ENCODE assay signal across 23 cellular contexts in genomic region chr12:100528471-100529139, GRCh38. TPM values are rescaled to one million over a fixed set of nuclear protein-coding genes. Genes with fewer than 3 reads are reported as not detected.
A peak's percentile ranks its signal among the peaks of the same experiment; 100 is the strongest.
DNase-seq lines count a peak whose midpoint lies in the region; ATAC-seq, FAIRE-seq and TF ChIP-seq lines count a peak whose summit lies in the region.
"Had no signal": no experiment of that assay in that cellular context is flagged by ENCODE, and none has a peak within 500 bp of the region (broad histone marks: within the 10 kb centered on the region; RNA-seq: fewer than 3 reads in every experiment).

No MANE protein-coding gene starts in this region.

- TF ChIP-seq POLR2A in A549 (IDR thresholded peaks at IDR 0.05; ENCODE audit: low read length) (no peak), right lobe of liver (IDR thresholded peaks at IDR 0.05) (no peak)

- no peak overlapping the region for H3K27ac Mint-ChIP-seq in GM23338
- no peak overlapping the region for H3K27ac Mint-ChIP-seq in naive thymus-derived CD4-positive, alpha-beta T cell
- H3K27ac Mint-ChIP-seq: CD4-positive, alpha-beta T cell had no signal

- intact Hi-C loops in right lobe of liver (cut with DNase I) = no loop called here
- intact Hi-C loops in naive thymus-derived CD4-positive, alpha-beta T cell (cut with micrococcal nuclease) = no loop called here

- WGBS in A549 (ENCODE audit: missing lambda C conversion rate) = 0% methylated on average over 1 of the region's 1 CpG
- 50% methylated on average over 1 of the region's 1 CpG for WGBS in right lobe of liver (ENCODE audit: insufficient coverage, low coverage, low lambda C conversion rate, missing lambda C conversion rate)

- no peaks in the 10 kb centered on the region for H3F3A ChIP-seq in GM23338 (replicated peaks; ENCODE audit: low read depth)

- H3K27ac ChIP-seq in A549 = peak overlapping the region; percentile 61 to 86
- peak overlapping the region; percentile 73; the same call in 1 of the 2 replicates for H3K27ac ChIP-seq in GM23338 (ENCODE audit: low read depth)
- peak overlapping the region in 2 of 3 donors; percentile 15 to 68 for H3K27ac ChIP-seq in right lobe of liver
- no peak overlapping the region for H3K27ac ChIP-seq in naive thymus-derived CD4-positive, alpha-beta T cell (ENCODE audit: low read depth, low read length)
- H3K27ac ChIP-seq: GM23248 had no signal

- H2AFZ ChIP-seq in GM23338 = no peak overlapping the region
- H2AFZ ChIP-seq: GM23248 had no signal

- H3K79me2 ChIP-seq in GM23338 (replicated peaks; ENCODE audit: insufficient read depth) = no peaks in the 10 kb centered on the region

- peaks cover 28% of the 10 kb centered on the region for H3K4me1 ChIP-seq in A549
- H3K4me1 ChIP-seq in GM23338 (ENCODE audit: insufficient read depth) = peaks cover 22% of the 10 kb centered on the region
- peaks cover 0 to 44% (median 18%) of the 10 kb centered on the region in 4 donors for H3K4me1 ChIP-seq in right lobe of liver
- H3K4me1 ChIP-seq in naive thymus-derived CD4-positive, alpha-beta T cell (ENCODE audit: control insufficient read depth in 2 of 2, insufficient read depth in 2 of 2, low read length in 2 of 2) = no peaks in the 10 kb centered on the region

- no peaks in the 10 kb centered on the region for H3K9me3 Mint-ChIP-seq in GM23338
- H3K9me3 Mint-ChIP-seq in naive thymus-derived CD4-positive, alpha-beta T cell = peaks cover 0 to 4% (median 0%) of the 10 kb centered on the region in 11 donors
- H3K9me3 Mint-ChIP-seq: CD4-positive, alpha-beta T cell had no signal

- H3K27me3 Mint-ChIP-seq in GM23338 (ENCODE audit: insufficient read depth, low read depth, poor library complexity) = peaks cover 4% of the 10 kb centered on the region
- H3K27me3 Mint-ChIP-seq in naive thymus-derived CD4-positive, alpha-beta T cell = peaks cover 0 to 26% (median 17%) of the 10 kb centered on the region in 5 donors

- H3K4me2 ChIP-seq in A549 = peak overlapping the region; percentile 63
- peak overlapping the region; percentile 69 for H3K4me2 ChIP-seq in GM23338
- H3K4me2 ChIP-seq: SK-N-SH had no signal

- H3K9me3 ChIP-seq in A549 (no peaks in the 10 kb centered on the region), right lobe of liver (no peaks in the 10 kb centered on the region)
- H3K9me3 ChIP-seq in naive thymus-derived CD4-positive, alpha-beta T cell (ENCODE audit: control insufficient read depth in 2 of 3, low read length in 3 of 3) = no peaks in the 10 kb centered on the region
- H3K9me3 ChIP-seq: SK-N-SH had no signal

- TF ChIP-seq EP300 in A549 (IDR thresholded peaks at IDR 0.05) = no peak

- POLR2A ChIA-PET in A549 (lab: Yijun Ruan, JAX) = no interaction called here
- POLR2A ChIA-PET in naive thymus-derived CD4-positive, alpha-beta T cell (lab: Charles Lee) = no interaction called here

- H4K20me1 ChIP-seq in GM23338 (replicated peaks; ENCODE audit: insufficient read depth) = no peaks in the 10 kb centered on the region

- H3K36me3 ChIP-seq in GM23338 (ENCODE audit: insufficient read depth) (no peaks in the 10 kb centered on the region), right lobe of liver (peaks cover 0 to 23% (median 9%) of the 10 kb centered on the region in 4 donors)
- no peaks in the 10 kb centered on the region for H3K36me3 ChIP-seq in naive thymus-derived CD4-positive, alpha-beta T cell (ENCODE audit: control insufficient read depth in 2 of 3, insufficient read depth in 3 of 3, low read length in 3 of 3)

- FAIRE-seq in A549 (lab: Jason Lieb, UNC) = peak; percentile 72

- no peaks in the 10 kb centered on the region for H3K36me3 Mint-ChIP-seq in GM23338 (ENCODE audit: low read depth)
- no peaks in the 10 kb centered on the region for H3K36me3 Mint-ChIP-seq in naive thymus-derived CD4-positive, alpha-beta T cell

- no peak overlapping the region for H3K4me3 ChIP-seq in A549
- H3K4me3 ChIP-seq in GM23338 = no peak overlapping the region
- no peak overlapping the region for H3K4me3 ChIP-seq in epithelial cell of proximal tubule (ENCODE audit: low read depth, low read length)
- H3K4me3 ChIP-seq in right lobe of liver = no peak overlapping the region
- no peak overlapping the region for H3K4me3 ChIP-seq in naive thymus-derived CD4-positive, alpha-beta T cell (ENCODE audit: low read length)
- H3K4me3 ChIP-seq: GM23248 had no signal

- peak; percentile 90 to 95 for ATAC-seq in A549
- no peak for ATAC-seq in GM23338
- peak in 2 of 4 donors; percentile 45 to 77 for ATAC-seq in right lobe of liver
- ATAC-seq in HG03571 (IDR thresholded peaks at IDR 0.05; ENCODE audit: unreplicated experiment) = no peak
- ATAC-seq in GM19395 (IDR thresholded peaks at IDR 0.05; ENCODE audit: unreplicated experiment) = no peak
- ATAC-seq in naive thymus-derived CD4-positive, alpha-beta T cell = no peak
- ATAC-seq: HCT116 had no signal

- H3K4me1 Mint-ChIP-seq in GM23338 = peaks cover 23% of the 10 kb centered on the region
- no peaks in the 10 kb centered on the region for H3K4me1 Mint-ChIP-seq in naive thymus-derived CD4-positive, alpha-beta T cell

- H3K9me2 ChIP-seq in GM23338 (ENCODE audit: insufficient read depth) = peaks cover 23% of the 10 kb centered on the region; the same call in 1 of the 2 replicates
- H3K9me2 ChIP-seq: SK-N-SH had no signal

- DNase-seq in A549 (ENCODE audit: low read depth in 1 of 2, low spot score in 1 of 2) = peak; percentile 46 to 72
- DNase-seq in GM23338 (ENCODE audit: low spot score) = no peak
- peak; percentile 72 for DNase-seq in epithelial cell of proximal tubule (ENCODE audit: low read depth)
- DNase-seq in right lobe of liver = no peak
- DNase-seq in activated naive CD4-positive, alpha-beta T cell treated with Interleukin-2 at 50 U/mL for 16 hours = no peak
- DNase-seq in naive thymus-derived CD4-positive, alpha-beta T cell = no peak
- DNase-seq: 8988T; CD4-positive, alpha-beta T cell; DMS79 treated with DMSO at 0.1 percent for 48 hours; GM23248; KBM-7; NCI-H1105; NCI-H2081 treated with DMSO at 0.1 percent for 48 hours; NCI-H774; OCI-M1; RPMI8226; SHP77 treated with DMSO at 0.1 percent for 48 hours; SK-N-SH had no signal

- H3K4me3 Mint-ChIP-seq in GM23338 = no peak overlapping the region
- no peak overlapping the region for H3K4me3 Mint-ChIP-seq in naive thymus-derived CD4-positive, alpha-beta T cell
- H3K4me3 Mint-ChIP-seq: CD4-positive, alpha-beta T cell had no signal

- CTCF ChIA-PET in A549 (lab: Yijun Ruan, JAX) = interaction anchor here (0.8 to 1.6 kb wide), 3 partner anchors 19 to 181 kb away, joined by 3 to 4 read pairs (median 4); no protein-coding TSS in a partner anchor
- CTCF ChIA-PET in naive thymus-derived CD4-positive, alpha-beta T cell (lab: Charles Lee) = no interaction called here

- TF ChIP-seq RAD21 in A549 (conservative IDR thresholded peaks at IDR 0.05 in 1 of 2, IDR thresholded peaks at IDR 0.05 in 1 of 2) = no peak

- TF ChIP-seq CTCF in A549 (IDR thresholded peaks at IDR 0.05) = no peak
- TF ChIP-seq CTCF in GM23338 (conservative IDR thresholded peaks at IDR 0.05; ENCODE audit: low read depth in 2 of 2) = no peak
- TF ChIP-seq CTCF in epithelial cell of proximal tubule (conservative IDR thresholded peaks at IDR 0.05; ENCODE audit: low read depth, low read length) = no peak
- no peak for TF ChIP-seq CTCF in right lobe of liver (IDR thresholded peaks at IDR 0.05)

- H3K27me3 ChIP-seq in GM23338 (ENCODE audit: insufficient read depth) = no peaks in the 10 kb centered on the region
- no peaks in the 10 kb centered on the region for H3K27me3 ChIP-seq in right lobe of liver
- no peaks in the 10 kb centered on the region for H3K27me3 ChIP-seq in naive thymus-derived CD4-positive, alpha-beta T cell (ENCODE audit: control insufficient read depth in 2 of 2, insufficient read depth in 2 of 2, low read length in 2 of 2)

TF ChIP-seq in A549, 52 proteins besides CTCF, POLR2A, EP300 and RAD21 (continues in another document):
- TF ChIP-seq JUNB (IDR thresholded peaks at IDR 0.05) (peak; percentile 78), JUN (IDR thresholded peaks at IDR 0.05) (peak in 1 of 2 experiments; percentile 32; a peak in 1 of 5 replicates), GATA3 (IDR thresholded peaks at IDR 0.05; ENCODE audit: borderline replicate concordance) (peak; percentile 70; the same call in 1 of the 2 replicates), FOSL2 (IDR thresholded peaks at IDR 0.05) (peak; percentile 55; the same call in 1 of the 2 replicates), FOSL2 (CRISPR knock-in tag; IDR thresholded peaks at IDR 0.05) (peak; percentile 61)

RNA-seq across cellular contexts. Expression of gene GAS2L3, which starts 44.9 kb away (rescaled TPM):
- polyA plus RNA-seq in A549 (2011; rRNA removed) = 11.8 and 17.2 TPM in 2 replicates
- polyA plus RNA-seq in A549 (2012; cell fraction: cytosol; rRNA removed) = 2.0 and 2.6 TPM in 2 replicates
- polyA plus RNA-seq in A549 (2012; cell fraction: nucleus; rRNA removed) = 3.3 and 3.9 TPM in 2 replicates
- 6.4 to 7.2 TPM (median 7.1 TPM) in 3 replicates for polyA plus RNA-seq in A549 (2017; fragmentation: RNase III; extraction: RNeasy Plus Mini Kit Qiagen cat#74134 plus additional on column Dnase treatment)
- 9.7 and 12.8 TPM in 2 replicates for polyA minus RNA-seq in A549 (2011; rRNA and poly(A)+ RNA removed)
- total RNA-seq in GM23338 (2014; rRNA removed; shearing (Covaris generic)) = 13.5 and 22.3 TPM in 2 replicates
- polyA plus RNA-seq in GM23338 (2016; fragmentation: Nextera tagmentation; extraction: Ambion mirVana) = 9.0 and 9.7 TPM in 2 replicates
- total RNA-seq in epithelial cell of proximal tubule = 20.0 and 21.7 TPM in 2 replicates
- total RNA-seq in right lobe of liver = 1 to 10 TPM; 1.2 to 9.4 (median 2.8) TPM
- 1 to 10 TPM in 2 of 5 experiments, under 1 TPM in 3; 0.08 to 4.9 (median 0.16) TPM for total RNA-seq in naive thymus-derived CD4-positive, alpha-beta T cell
- not detected for polyA plus RNA-seq in naive thymus-derived CD4-positive, alpha-beta T cell

RNA-seq across cellular contexts. Expression of gene NR1H4, which starts 54.9 kb away (rescaled TPM):
- polyA plus RNA-seq in A549 (2011; rRNA removed) (1.1 and 1.4 TPM in 2 replicates), A549 (2017; fragmentation: RNase III; extraction: RNeasy Plus Mini Kit Qiagen cat#74134 plus additional on column Dnase treatment) (0.17 to 0.40 TPM (median 0.21 TPM) in 3 replicates), GM23338 (2016; fragmentation: Nextera tagmentation; extraction: Ambion mirVana) (not detected in 2 replicates)
- 0.08 TPM in 1 of 2 replicates, not detected in the other for polyA plus RNA-seq in A549 (2012; cell fraction: cytosol; rRNA removed)
- not detected in 2 replicates for polyA plus RNA-seq in A549 (2012; cell fraction: nucleus; rRNA removed)
- polyA minus RNA-seq in A549 (2011; rRNA and poly(A)+ RNA removed) = 0.37 and 0.49 TPM in 2 replicates
- total RNA-seq in GM23338 (2014; rRNA removed; shearing (Covaris generic)) = not detected in 2 replicates
- total RNA-seq in epithelial cell of proximal tubule (not detected in 2 replicates), right lobe of liver (10 to 100 TPM; 52.4 to 81.7 (median 62.6) TPM)
- not detected for total RNA-seq in naive thymus-derived CD4-positive, alpha-beta T cell
- not detected for polyA plus RNA-seq in naive thymus-derived CD4-positive, alpha-beta T cell
- total RNA-seq: CD4-positive, alpha-beta T cell; GM23248; NCI-H460 had no signal
- polyA plus RNA-seq: BJ, GM23248, SK-N-SH had no signal

Comparison
In these comparisons a context has a peak if more than half of its experiments do, and no peak if none do; other contexts are left out.
1. ATAC-seq: peak in A549 (2 of 2); none in GM23338 (single experiment), HG03571 (single experiment), GM19395 (single experiment) and naive thymus-derived CD4-positive, alpha-beta T cell (single experiment).
2. DNase-seq: peak in A549 (2 of 2) and epithelial cell of proximal tubule (single experiment); none in GM23338 (single experiment), right lobe of liver (0 of 3), activated naive CD4-positive, alpha-beta T cell treated with Interleukin-2 at 50 U/mL for 16 hours (single experiment) and naive thymus-derived CD4-positive, alpha-beta T cell (0 of 9).
3. RNA of gene NR1H4, which starts 54.9 kb away (total RNA-seq): 52.4 to 81.7 TPM in right lobe of liver; not detected in GM23338, not detected in epithelial cell of proximal tubule and not detected in naive thymus-derived CD4-positive, alpha-beta T cell; every median in the first group is over 10 times any median in the second.